Comparison of ENCODE assay signal across 1 cellular context in genomic region chr10:87095241-87095945, GRCh38.
TF ChIP-seq lines count a peak whose summit lies in the region.

No MANE protein-coding gene starts in this region.

TF ChIP-seq in K562, 482 proteins besides CTCF, POLR2A, EP300 and RAD21 (continued from another document and continues in another):
- TF ChIP-seq, protein P1, sequence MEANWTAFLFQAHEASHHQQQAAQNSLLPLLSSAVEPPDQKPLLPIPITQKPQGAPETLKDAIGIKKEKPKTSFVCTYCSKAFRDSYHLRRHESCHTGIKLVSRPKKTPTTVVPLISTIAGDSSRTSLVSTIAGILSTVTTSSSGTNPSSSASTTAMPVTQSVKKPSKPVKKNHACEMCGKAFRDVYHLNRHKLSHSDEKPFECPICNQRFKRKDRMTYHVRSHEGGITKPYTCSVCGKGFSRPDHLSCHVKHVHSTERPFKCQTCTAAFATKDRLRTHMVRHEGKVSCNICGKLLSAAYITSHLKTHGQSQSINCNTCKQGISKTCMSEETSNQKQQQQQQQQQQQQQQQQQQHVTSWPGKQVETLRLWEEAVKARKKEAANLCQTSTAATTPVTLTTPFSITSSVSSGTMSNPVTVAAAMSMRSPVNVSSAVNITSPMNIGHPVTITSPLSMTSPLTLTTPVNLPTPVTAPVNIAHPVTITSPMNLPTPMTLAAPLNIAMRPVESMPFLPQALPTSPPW (CRISPR knock-in tag; IDR thresholded peaks at IDR 0.05) = peak; percentile 83
- TF ChIP-seq C11orf30 (IDR thresholded peaks at IDR 0.05; ENCODE audit: low read depth) (no peak), ZNF77 (CRISPR knock-in tag; IDR thresholded peaks at IDR 0.05) (no peak), PRDM10 (IDR thresholded peaks at IDR 0.05; ENCODE audit: partially characterized antibody) (no peak), JUND (IDR thresholded peaks at IDR 0.05; ENCODE audit: borderline replicate concordance, low read depth, low read length) (no peak), JUND (tag; IDR thresholded peaks at IDR 0.05; ENCODE audit: borderline replicate concordance, low read depth, low read length) (no peak), MYC (IDR thresholded peaks at IDR 0.05; ENCODE audit: low read depth, low read length) (peak; percentile 90), MYC (CRISPR knock-in tag; IDR thresholded peaks at IDR 0.05; ENCODE audit: borderline replicate concordance, low read depth) (no peak), HIVEP1 (CRISPR knock-in tag; IDR thresholded peaks at IDR 0.05) (no peak), ILK (tag; IDR thresholded peaks at IDR 0.05; ENCODE audit: borderline replicate concordance, low read depth) (no peak), ZBTB40 (IDR thresholded peaks at IDR 0.05) (no peak), ZBTB40 (CRISPR knock-in tag; IDR thresholded peaks at IDR 0.05) (no peak), GTF3C2 (IDR thresholded peaks at IDR 0.05; ENCODE audit: borderline replicate concordance, extremely low read depth, insufficient read length) (no peak), ARID3A (IDR thresholded peaks at IDR 0.05; ENCODE audit: borderline replicate concordance, low read depth, low read length) (no peak), SMAD4 (CRISPR knock-in tag; conservative IDR thresholded peaks at IDR 0.05) (0 out of 2 replicates have a peak, but pooled peaks have one; percentile 51), RCOR1 (IDR thresholded peaks at IDR 0.05; ENCODE audit: borderline replicate concordance in 1 of 2, low read depth in 2 of 2, low read length in 2 of 2) (no peak), SMARCE1 (IDR thresholded peaks at IDR 0.05) (no peak)
- TF ChIP-seq, protein P2, sequence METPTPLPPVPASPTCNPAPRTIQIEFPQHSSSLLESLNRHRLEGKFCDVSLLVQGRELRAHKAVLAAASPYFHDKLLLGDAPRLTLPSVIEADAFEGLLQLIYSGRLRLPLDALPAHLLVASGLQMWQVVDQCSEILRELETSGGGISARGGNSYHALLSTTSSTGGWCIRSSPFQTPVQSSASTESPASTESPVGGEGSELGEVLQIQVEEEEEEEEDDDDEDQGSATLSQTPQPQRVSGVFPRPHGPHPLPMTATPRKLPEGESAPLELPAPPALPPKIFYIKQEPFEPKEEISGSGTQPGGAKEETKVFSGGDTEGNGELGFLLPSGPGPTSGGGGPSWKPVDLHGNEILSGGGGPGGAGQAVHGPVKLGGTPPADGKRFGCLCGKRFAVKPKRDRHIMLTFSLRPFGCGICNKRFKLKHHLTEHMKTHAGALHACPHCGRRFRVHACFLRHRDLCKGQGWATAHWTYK (CRISPR knock-in tag; IDR thresholded peaks at IDR 0.05) = 0 out of 2 replicates have a peak, but pooled peaks have one; percentile 40
- TF ChIP-seq, protein P3, sequence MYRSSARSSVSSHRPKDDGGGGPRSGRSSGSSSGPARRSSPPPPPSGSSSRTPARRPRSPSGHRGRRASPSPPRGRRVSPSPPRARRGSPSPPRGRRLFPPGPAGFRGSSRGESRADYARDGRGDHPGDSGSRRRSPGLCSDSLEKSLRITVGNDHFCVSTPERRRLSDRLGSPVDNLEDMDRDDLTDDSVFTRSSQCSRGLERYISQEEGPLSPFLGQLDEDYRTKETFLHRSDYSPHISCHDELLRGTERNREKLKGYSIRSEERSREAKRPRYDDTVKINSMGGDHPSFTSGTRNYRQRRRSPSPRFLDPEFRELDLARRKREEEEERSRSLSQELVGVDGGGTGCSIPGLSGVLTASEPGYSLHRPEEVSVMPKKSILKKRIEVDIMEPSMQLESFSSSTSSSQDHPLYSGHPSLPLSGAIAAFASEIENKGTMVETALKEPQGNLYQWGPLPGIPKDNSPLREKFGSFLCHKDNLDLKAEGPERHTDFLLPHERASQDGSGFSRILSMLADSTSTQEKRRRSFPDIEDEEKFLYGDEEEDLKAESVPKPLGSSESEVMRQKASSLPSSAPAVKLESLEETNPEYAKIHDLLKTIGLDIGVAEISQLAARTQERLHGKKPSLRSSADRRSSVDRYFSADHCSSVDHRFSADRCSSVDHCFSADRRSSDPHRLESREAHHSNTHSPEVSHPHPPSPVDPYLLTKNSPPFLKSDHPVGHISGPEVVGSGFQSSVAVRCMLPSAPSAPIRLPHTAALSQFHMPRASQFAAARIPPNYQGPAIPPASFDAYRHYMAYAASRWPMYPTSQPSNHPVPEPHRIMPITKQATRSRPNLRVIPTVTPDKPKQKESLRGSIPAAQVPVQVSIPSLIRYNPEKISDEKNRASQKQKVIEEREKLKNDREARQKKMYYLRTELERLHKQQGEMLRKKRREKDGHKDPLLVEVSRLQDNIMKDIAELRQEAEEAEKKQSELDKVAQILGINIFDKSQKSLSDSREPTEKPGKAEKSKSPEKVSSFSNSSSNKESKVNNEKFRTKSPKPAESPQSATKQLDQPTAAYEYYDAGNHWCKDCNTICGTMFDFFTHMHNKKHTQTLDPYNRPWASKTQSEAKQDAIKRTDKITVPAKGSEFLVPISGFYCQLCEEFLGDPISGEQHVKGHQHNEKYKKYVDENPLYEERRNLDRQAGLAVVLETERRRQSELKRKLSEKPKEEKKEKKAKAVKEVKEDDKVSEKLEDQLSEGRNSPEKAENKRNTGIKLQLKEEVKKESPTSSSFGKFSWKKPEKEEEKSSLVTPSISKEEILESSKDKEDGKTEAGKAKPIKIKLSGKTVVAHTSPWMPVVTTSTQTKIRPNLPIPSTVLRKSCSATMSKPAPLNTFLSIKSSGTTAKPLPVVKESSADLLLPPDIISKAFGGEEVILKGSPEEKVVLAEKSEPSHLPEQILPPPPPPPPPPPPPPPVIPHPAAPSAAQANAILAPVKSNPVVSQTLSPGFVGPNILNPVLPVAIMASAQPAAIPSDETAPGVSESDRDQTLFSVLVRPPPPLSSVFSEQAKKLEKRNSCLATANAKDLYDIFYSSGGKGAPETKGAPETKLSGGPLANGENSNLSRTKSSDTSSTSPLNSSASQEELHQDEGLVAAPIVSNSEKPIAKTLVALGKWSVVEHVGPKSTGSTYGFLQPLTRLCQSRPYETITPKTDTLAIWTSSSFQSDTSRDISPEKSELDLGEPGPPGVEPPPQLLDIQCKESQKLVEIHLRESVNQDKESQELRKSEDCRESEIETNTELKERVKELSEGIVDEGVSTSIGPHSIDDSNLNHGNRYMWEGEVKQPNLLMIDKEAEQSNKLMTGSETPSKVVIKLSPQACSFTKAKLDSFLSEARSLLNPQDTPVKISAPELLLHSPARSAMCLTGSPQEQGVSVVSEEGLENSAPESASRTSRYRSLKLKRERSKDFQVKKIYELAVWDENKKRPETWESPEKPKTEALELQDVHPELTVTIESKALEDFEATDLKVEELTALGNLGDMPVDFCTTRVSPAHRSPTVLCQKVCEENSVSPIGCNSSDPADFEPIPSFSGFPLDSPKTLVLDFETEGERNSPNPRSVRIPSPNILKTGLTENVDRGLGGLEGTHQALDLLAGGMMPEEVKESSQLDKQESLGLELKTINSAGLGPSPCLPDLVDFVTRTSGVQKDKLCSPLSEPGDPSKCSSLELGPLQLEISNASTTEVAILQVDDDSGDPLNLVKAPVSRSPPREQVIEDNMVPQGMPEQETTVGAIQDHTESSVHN (IDR thresholded peaks at IDR 0.05; ENCODE audit: borderline replicate concordance in 1 of 2, low read depth in 1 of 2) = no peak
